ENCODE assay signal across 26 cellular contexts in genomic region chr11:125578783-125579182, GRCh38.
"Had no signal": no experiment of that assay in that cellular context is flagged by ENCODE, and none has a peak within 500 bp of the region (broad histone marks: within the 10 kb centered on the region; RNA-seq: fewer than 3 reads in every experiment).

No MANE protein-coding gene starts in this region.

- H3K4me1 ChIP-seq: left ventricle myocardium inferior, neural progenitor cell, right atrium auricular region, stomach, testis, thyroid gland, transverse colon, upper lobe of left lung, vagina had no signal

- H3K9ac ChIP-seq: neural progenitor cell had no signal

- DNase-seq: immature natural killer cell; islet precursor cell; left ventricle myocardium inferior; mesendoderm; naive B cell; natural killer cell; nephron progenitor cell; occipital lobe; stimulated activated CD4-positive, alpha-beta T cell treated with anti-CD3 and anti-CD28 coated beads, Interleukin-12 subunit alpha, Interleukin-12 subunit beta, amount 100 ng/mL, for 4 hours; stimulated activated CD4-positive, alpha-beta T cell treated with anti-CD3 and anti-CD28 coated beads, Interleukin-15, amount 100 ng/mL, for 24 hours; stimulated activated CD4-positive, alpha-beta T cell treated with anti-CD3 and anti-CD28 coated beads, Interleukin-2, amount 100 ng/mL, for 24 hours; stimulated activated CD4-positive, alpha-beta T cell treated with anti-CD3 and anti-CD28 coated beads, Interleukin-4, amount 100 ng/mL, for 1 hour; stimulated activated naive B cell treated with anti-CD40 and anti-IgM and Interleukin-4, amounts not matched to agents 10 μg/mL and 1 μg/mL and 100 μg/mL, for 72 hours; stimulated activated naive CD8-positive, alpha-beta T cell treated with anti-CD3 and anti-CD28 coated beads, Interleukin-15, Interleukin-2, amounts not matched to agents 100 U/mL and 50 U/mL, for 24 hours; stomach; testis; thyroid gland; transverse colon; upper lobe of left lung had no signal

- H3K4me2 ChIP-seq: neural progenitor cell had no signal

- ATAC-seq: natural killer cell; sciatic nerve; stimulated activated naive B cell treated with anti-CD40 and anti-IgM and Interleukin-4, amounts not matched to agents 10 μg/mL and 1 μg/mL and 100 μg/mL, for 72 hours; stimulated activated naive CD8-positive, alpha-beta T cell treated with anti-CD3 and anti-CD28 coated beads, Interleukin-15, Interleukin-2, amounts not matched to agents 100 U/mL and 50 U/mL, for 24 hours had no signal

- H2AFZ ChIP-seq: neural progenitor cell had no signal

- H3K4me3 ChIP-seq: left ventricle myocardium inferior, lung, neural progenitor cell, right atrium auricular region, skin epidermis, stomach, testis, thyroid gland, transverse colon, upper lobe of left lung, vagina had no signal

- H3K27ac ChIP-seq: left ventricle myocardium inferior, neural progenitor cell, neutrophil, right atrium auricular region, skin epidermis, stomach, testis, thyroid gland, transverse colon, upper lobe of left lung, vagina had no signal

- H3K9me3 ChIP-seq: left ventricle myocardium inferior, neutrophil, right atrium auricular region, stomach, testis, thyroid gland, transverse colon, upper lobe of left lung, vagina had no signal

- H3K27me3 ChIP-seq: neural progenitor cell, neutrophil, right atrium auricular region, stomach, testis, thyroid gland, transverse colon, upper lobe of left lung, vagina had no signal
